ENCODE assay signal across 10 cellular contexts in genomic region chr3:28198161-28198560, GRCh38.
"Had no signal": no experiment of that assay in that cellular context is flagged by ENCODE, and none has a peak within 500 bp of the region (broad histone marks: within the 10 kb centered on the region; RNA-seq: fewer than 3 reads in every experiment).

No MANE protein-coding gene starts in this region.

- DNase-seq: GM23248, GOT3, H7, HFFc6, KBM-7 had no signal

- H3K9me3 ChIP-seq: HAP-1 had no signal

- H3K36me3 ChIP-seq: HAP-1 had no signal

- H3K27ac ChIP-seq: GM23248, HL-60 had no signal

- H3K27ac Mint-ChIP-seq: HFFc6, IgD-negative memory B cell had no signal

- H3K4me1 Mint-ChIP-seq: IgD-negative memory B cell had no signal

- ATAC-seq: HCT116, HepG2 had no signal

- H3K4me3 Mint-ChIP-seq: HFFc6, IgD-negative memory B cell had no signal

- H3K9me3 Mint-ChIP-seq: HFFc6 had no signal

- H3K36me3 Mint-ChIP-seq: IgD-negative memory B cell had no signal

- H3K4me3 ChIP-seq: GM23248, HAP-1 had no signal

- H3K4me1 ChIP-seq: HAP-1 had no signal
